8 cellular contexts compared by ENCODE assay signal in the genomic region with DNA sequence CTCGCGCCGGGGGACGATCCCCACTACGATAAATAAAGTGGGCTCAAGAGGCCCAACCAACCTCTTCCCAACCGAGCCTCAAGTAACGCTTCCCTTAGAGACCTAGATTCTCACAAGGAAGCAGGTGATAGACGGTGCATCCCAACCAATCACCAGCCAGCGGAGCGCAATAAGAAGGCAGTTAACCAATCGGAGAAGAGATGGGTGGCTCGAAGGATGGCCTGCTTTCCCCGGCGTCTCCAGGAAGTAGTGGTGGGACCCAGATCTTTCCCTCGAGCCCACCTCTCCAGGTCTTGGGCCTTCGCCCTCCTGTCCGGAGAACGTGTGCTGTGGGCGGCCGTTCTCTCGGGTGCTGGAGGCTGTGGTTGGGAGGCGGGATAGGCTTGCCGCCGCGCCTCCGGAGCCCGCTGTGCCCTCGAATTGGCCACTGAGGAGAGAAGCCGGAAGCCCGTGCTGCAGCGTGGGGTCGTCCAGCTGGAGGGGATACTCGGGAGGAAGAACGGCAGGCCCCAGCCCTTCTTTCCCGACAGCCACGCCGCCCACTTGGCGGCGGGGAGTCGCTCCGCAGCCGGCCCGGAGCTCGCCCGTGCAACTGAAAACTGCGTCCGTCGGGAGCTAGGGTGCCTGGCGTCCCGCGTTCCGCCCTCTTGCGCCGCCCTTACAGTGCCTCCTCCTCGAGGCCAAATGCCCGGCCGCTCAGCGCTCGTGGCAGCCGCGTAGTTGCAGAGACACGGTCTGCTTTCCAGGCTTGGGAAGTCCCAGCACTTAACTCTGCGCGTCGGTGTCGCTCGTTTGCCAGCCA. TPM values are rescaled to one million over a fixed set of nuclear protein-coding genes. Genes with fewer than 3 reads are reported as not detected.
DNase-seq lines count a peak whose midpoint lies in the region; ATAC-seq and TF ChIP-seq lines count a peak whose summit lies in the region.

Gene RNF6, minus strand, starts transcription at position 594 of the 802 bp plus-strand sequence. CDS start 2,665 bp downstream, outside the sequence.

- peak within 1 kb of the TSS; percentile 83 for H2AFZ ChIP-seq in KMS-11 (ENCODE audit: low read depth)

- H3K9ac ChIP-seq in KMS-11, result peak within 1 kb of the TSS; percentile 97
- peak within 1 kb of the TSS; percentile 16 for H3K9ac ChIP-seq in muscle layer of colon (ENCODE audit: low read length)

- peaks cover 15% of the 10 kb centered on the region; the same call in 1 of the 2 replicates for H3K79me2 ChIP-seq in KMS-11 (ENCODE audit: insufficient read depth, low read depth)

- H4K20me1 ChIP-seq in KMS-11 (ENCODE audit: insufficient read depth), result no peaks in the 10 kb centered on the region

- H3K27me3 ChIP-seq in KMS-11 (ENCODE audit: insufficient read depth, low read depth) (no peaks in the 10 kb centered on the region), Peyer's patch (no peaks in the 10 kb centered on the region), muscle layer of colon (ENCODE audit: control insufficient read depth in 1 of 2, insufficient read depth in 2 of 2, low read length in 2 of 2) (no peaks in the 10 kb centered on the region)

- DNase-seq in DMS79 (lab: John Stamatoyannopoulos, UW) (peak; percentile 91), Peyer's patch (peak; percentile 89 to 98 (median 97))
- peak; percentile 91 to 92 for DNase-seq in activated T-cell treated with anti-CD3 and anti-CD28 coated beads, Interleukin-2, amount 50 U/mL, for 48 hours
- peak; percentile 69 for DNase-seq in stimulated activated CD8-positive, alpha-beta memory T cell treated with anti-CD3 and anti-CD28 coated beads, Interleukin-7, amount 100 ng/mL, for 24 hours (ENCODE audit: low read depth)

- H3K27ac ChIP-seq in KMS-11, result peak within 1 kb of the TSS; percentile 90
- H3K27ac ChIP-seq in Peyer's patch, result peak within 1 kb of the TSS; percentile 93 to 99 (median 96)
- peak within 1 kb of the TSS; percentile 95 for H3K27ac ChIP-seq in muscle layer of colon (ENCODE audit: low read depth, low read length)

- peak; percentile 46 to 59 for TF ChIP-seq POLR2A in Peyer's patch (IDR thresholded peaks at IDR 0.05)

- H3K4me2 ChIP-seq in KMS-11, result peak within 1 kb of the TSS; percentile 69

- H3K9me3 ChIP-seq in Peyer's patch (no peaks in the 10 kb centered on the region), muscle layer of colon (ENCODE audit: low read length) (no peaks in the 10 kb centered on the region)

- no peaks in the 10 kb centered on the region; the same call in 1 of the 2 replicates for H3K36me3 ChIP-seq in KMS-11 (ENCODE audit: insufficient read depth)
- peaks cover 0 to 29% (median 0%) of the 10 kb centered on the region in 3 donors for H3K36me3 ChIP-seq in Peyer's patch
- peaks cover 17% of the 10 kb centered on the region for H3K36me3 ChIP-seq in muscle layer of colon (ENCODE audit: insufficient read depth, low read length)

- TF ChIP-seq CTCF in KMS-11 (conservative IDR thresholded peaks at IDR 0.05; ENCODE audit: low read depth, low read length), result no peak
- peak in 1 of 6 experiments; percentile 34 for TF ChIP-seq CTCF in Peyer's patch (IDR thresholded peaks at IDR 0.05)

- H3K4me1 ChIP-seq in KMS-11 (ENCODE audit: low read depth, poor library complexity, severe bottlenecking) (peaks cover 12% of the 10 kb centered on the region), Peyer's patch (peaks cover 0 to 25% (median 0%) of the 10 kb centered on the region in 4 donors), muscle layer of colon (ENCODE audit: insufficient read depth, low read length) (peaks cover 25% of the 10 kb centered on the region)

- H3K4me3 ChIP-seq in KMS-11 (IDR thresholded peaks at IDR 0.05; ENCODE audit: insufficient read depth, low read depth, low read length) (no peak within 1 kb of the TSS), Peyer's patch (peak within 1 kb of the TSS; percentile 73 to 92 (median 80)), muscle layer of colon (ENCODE audit: low read depth in 1 of 2, low read length in 2 of 2) (peak within 1 kb of the TSS; percentile 75 to 94)

- ATAC-seq in GM21737 (IDR thresholded peaks at IDR 0.05; ENCODE audit: unreplicated experiment), result peak; percentile 96
- peak; percentile 99 for ATAC-seq in esophagus mucosa

RNA-seq across cellular contexts. Expression of gene RNF6, which starts in this region (rescaled TPM):
- total RNA-seq in Peyer's patch (10 to 100 TPM; 16.5 to 27.5 (median 22.5) TPM), esophagus mucosa (28.9 TPM)
